Comparison of ENCODE assay signal across 8 cellular contexts in genomic region chr15:78944669-78945407, GRCh38. TPM values are rescaled to one million over a fixed set of nuclear protein-coding genes. Genes with fewer than 3 reads are reported as not detected.
DNase-seq lines count a peak whose midpoint lies in the region; ATAC-seq and TF ChIP-seq lines count a peak whose summit lies in the region.

Gene CTSH, minus strand, starts transcription at chr15:78945046. Its CDS starts 65 bp downstream, at chr15:78944981.

- no peaks in the 10 kb centered on the region for H3K9me3 ChIP-seq in OCI-LY3 (ENCODE audit: insufficient read depth, low read length)

- H4K20me1 ChIP-seq in OCI-LY3 (ENCODE audit: insufficient read depth, low read length): no peaks in the 10 kb centered on the region

- H3K27ac ChIP-seq in OCI-LY3 (ENCODE audit: low read length): peak within 1 kb of the TSS; percentile 94

- H3K4me3 ChIP-seq in OCI-LY3 (ENCODE audit: low read length) (peak within 1 kb of the TSS; percentile 91), fibroblast of pulmonary artery (replicated peaks; ENCODE audit: low read depth, low read length) (peak within 1 kb of the TSS; percentile 44)

- ATAC-seq in GM19351 (IDR thresholded peaks at IDR 0.05; ENCODE audit: unreplicated experiment): peak; percentile 62
- peak; percentile 50 for ATAC-seq in HG03565 (IDR thresholded peaks at IDR 0.05; ENCODE audit: unreplicated experiment)
- peak; percentile 86 to 90 for ATAC-seq in natural killer cell treated with Interleukin-12 subunit alpha and Interleukin-12 subunit beta and Interleukin-15 and Interleukin-18, amount 100 ng/mL, for 72 hours

- peaks cover 27% of the 10 kb centered on the region for H3K4me1 ChIP-seq in OCI-LY3 (ENCODE audit: low read length)

- H3K27ac Mint-ChIP-seq in natural killer cell treated with Interleukin-12 subunit alpha and Interleukin-12 subunit beta and Interleukin-15 and Interleukin-18, amount 100 ng/mL, for 72 hours: no peak within 1 kb of the TSS

- H3K79me2 ChIP-seq in OCI-LY3 (ENCODE audit: low read length): peaks cover 48% of the 10 kb centered on the region

- no peak within 1 kb of the TSS for H2AFZ ChIP-seq in OCI-LY3 (ENCODE audit: low read depth, low read length)

- H3K36me3 ChIP-seq in OCI-LY3 (replicated peaks; ENCODE audit: low read depth, low read length): peaks cover 32% of the 10 kb centered on the region

- no peaks in the 10 kb centered on the region for H3K9me3 Mint-ChIP-seq in natural killer cell treated with Interleukin-12 subunit alpha and Interleukin-12 subunit beta and Interleukin-15 and Interleukin-18, amount 100 ng/mL, for 72 hours

- DNase-seq in C1 segment of cervical spinal cord (lab: John Stamatoyannopoulos, UW) (peak in 10 of 14 donors; percentile 27 to 73 (median 46)), activated T-helper 1 cell treated with Interleukin-2 at 50 U/mL for 16 hours (ENCODE audit: low read depth) (peak; percentile 52), fibroblast of pulmonary artery (ENCODE audit: low read depth) (peak; percentile 33)
- peak; percentile 70 for DNase-seq in natural killer cell treated with Interleukin-12 subunit alpha and Interleukin-12 subunit beta and Interleukin-15 and Interleukin-18, amount 100 ng/mL, for 72 hours (ENCODE audit: low spot score)
- peak; percentile 73 for DNase-seq in stimulated activated naive CD4-positive, alpha-beta T cell treated with Interleukin-2 at 50 U/mL for 16 hours (lab: John Stamatoyannopoulos, UW)

- H3K9ac ChIP-seq in OCI-LY3 (ENCODE audit: low read length): peak within 1 kb of the TSS; percentile 99

- peak within 1 kb of the TSS; percentile 61 for H3K4me3 Mint-ChIP-seq in natural killer cell treated with Interleukin-12 subunit alpha and Interleukin-12 subunit beta and Interleukin-15 and Interleukin-18, amount 100 ng/mL, for 72 hours

- peak within 1 kb of the TSS; percentile 87 for H3K4me2 ChIP-seq in OCI-LY3 (ENCODE audit: low read length)

- H3K27me3 Mint-ChIP-seq in natural killer cell treated with Interleukin-12 subunit alpha and Interleukin-12 subunit beta and Interleukin-15 and Interleukin-18, amount 100 ng/mL, for 72 hours: peaks cover 3 to 12% of the 10 kb centered on the region in 2 donors

- no peaks in the 10 kb centered on the region for H3K36me3 Mint-ChIP-seq in natural killer cell treated with Interleukin-12 subunit alpha and Interleukin-12 subunit beta and Interleukin-15 and Interleukin-18, amount 100 ng/mL, for 72 hours

- no peaks in the 10 kb centered on the region for H3K27me3 ChIP-seq in OCI-LY3 (ENCODE audit: low read depth, low read length)

- H3K4me1 Mint-ChIP-seq in natural killer cell treated with Interleukin-12 subunit alpha and Interleukin-12 subunit beta and Interleukin-15 and Interleukin-18, amount 100 ng/mL, for 72 hours (ENCODE audit: low read depth in 2 of 2): no peaks in the 10 kb centered on the region

- no peak for TF ChIP-seq CTCF in OCI-LY3 (IDR thresholded peaks at IDR 0.05; ENCODE audit: low read depth, low read length)
- TF ChIP-seq CTCF in fibroblast of pulmonary artery (IDR thresholded peaks at IDR 0.05; ENCODE audit: low read length, missing control alignments): no peak

RNA-seq across cellular contexts. Expression of gene CTSH, which starts in this region (rescaled TPM):
- total RNA-seq in natural killer cell treated with Interleukin-12 subunit alpha and Interleukin-12 subunit beta and Interleukin-15 and Interleukin-18, amount 100 ng/mL, for 72 hours: 10 to 100 TPM; 16.1 to 25.2 TPM

Comparison
In these comparisons a context has a peak if more than half of its experiments do, and no peak if none do; other contexts are left out.
1. Peak in every context shown above with its lines: DNase-seq, ATAC-seq, H3K4me3 ChIP-seq and H3K27ac ChIP-seq.